In the genomic region with DNA sequence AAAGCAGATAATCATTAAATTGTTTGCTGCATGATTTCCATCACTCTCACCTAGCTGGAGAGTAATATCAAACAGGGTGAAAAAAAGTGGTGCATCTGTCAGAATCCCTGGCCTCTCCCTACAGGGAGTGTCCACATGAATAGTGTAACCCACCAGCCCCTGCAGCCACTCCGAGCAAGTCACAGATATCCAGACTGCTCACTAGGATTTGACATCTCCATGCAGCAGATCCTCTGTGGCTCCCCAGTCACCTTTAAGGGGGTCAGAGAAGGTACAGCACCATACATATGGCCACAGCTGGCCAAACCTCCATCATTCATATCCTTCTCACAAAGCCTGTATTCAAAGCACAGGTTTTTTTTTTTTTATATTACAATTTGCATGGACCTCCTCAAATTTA, we compare ENCODE assay signal across 17 cellular contexts.
"Had no signal": no experiment of that assay in that cellular context is flagged by ENCODE, and none has a peak within 500 bp of the region (broad histone marks: within the 10 kb centered on the region; RNA-seq: fewer than 3 reads in every experiment).

No MANE protein-coding gene starts in this region.

- H3K4me1 Mint-ChIP-seq: neural crest cell had no signal

- H3K27me3 Mint-ChIP-seq: naive thymus-derived CD8-positive, alpha-beta T cell had no signal

- DNase-seq: effector memory CD4-positive, alpha-beta T cell; heart left ventricle; hippocampal formation; mammary epithelial cell; naive thymus-derived CD8-positive, alpha-beta T cell; nucleus accumbens; ovary; sigmoid colon; stimulated activated naive CD8-positive, alpha-beta T cell treated with anti-CD3 and anti-CD28 coated beads, Interleukin-15, Interleukin-2, amounts not matched to agents 100 U/mL and 50 U/mL, for 24 hours; thyroid gland; upper lobe of right lung had no signal

- H3K4me3 Mint-ChIP-seq: naive thymus-derived CD8-positive, alpha-beta T cell; neural crest cell had no signal

- H3K27ac ChIP-seq: heart left ventricle, ovary, right atrium auricular region, sigmoid colon, skin epidermis, suprapubic skin, thyroid gland, upper lobe of right lung, vagina had no signal

- H3K9me3 ChIP-seq: heart left ventricle, ovary, right atrium auricular region, sigmoid colon, suprapubic skin, thyroid gland, upper lobe of right lung, vagina had no signal

- ATAC-seq: esophagus mucosa; heart left ventricle; naive thymus-derived CD8-positive, alpha-beta T cell; stimulated activated naive CD8-positive, alpha-beta T cell treated with anti-CD3 and anti-CD28 coated beads, Interleukin-15, Interleukin-2, amounts not matched to agents 100 U/mL and 50 U/mL, for 24 hours; upper lobe of right lung had no signal

- H3K4me3 ChIP-seq: heart left ventricle, ovary, right atrium auricular region, sigmoid colon, skin epidermis, suprapubic skin, thyroid gland, upper lobe of right lung, vagina had no signal

- H3K27me3 ChIP-seq: heart left ventricle, ovary, right atrium auricular region, sigmoid colon, suprapubic skin, thyroid gland, upper lobe of right lung, vagina had no signal

- H3K36me3 ChIP-seq: ovary, right atrium auricular region, sigmoid colon, suprapubic skin, thyroid gland, upper lobe of right lung, vagina had no signal

- H3K9me3 Mint-ChIP-seq: naive thymus-derived CD8-positive, alpha-beta T cell; neural crest cell had no signal
